ENCODE assay signal across 4 cellular contexts in genomic region chr3:98002717-98003116, GRCh38.
"Had no signal": no experiment of that assay in that cellular context is flagged by ENCODE, and none has a peak within 500 bp of the region (broad histone marks: within the 10 kb centered on the region; RNA-seq: fewer than 3 reads in every experiment).

No MANE protein-coding gene starts in this region.

- DNase-seq: H9, HCEC 1CT, IMR-90 had no signal

- H3K4me3 ChIP-seq: GM23338 had no signal

- ATAC-seq: GM23338 had no signal

- H3K4me2 ChIP-seq: GM23338 had no signal
